In genomic region chr20:56032251-56032650, GRCh38 we compare ENCODE assay signal across 29 cellular contexts. TPM values are rescaled to one million over a fixed set of nuclear protein-coding genes. Genes with fewer than 3 reads are reported as not detected.
DNase-seq lines count a peak whose midpoint lies in the region; ATAC-seq and TF ChIP-seq lines count a peak whose summit lies in the region.
"Had no signal": no experiment of that assay in that cellular context is flagged by ENCODE, and none has a peak within 500 bp of the region (broad histone marks: within the 10 kb centered on the region; RNA-seq: fewer than 3 reads in every experiment).

No MANE protein-coding gene starts in this region.

- no peak overlapping the region for H2AFZ ChIP-seq in Karpas-422 (ENCODE audit: low read length)
- no peak overlapping the region for H2AFZ ChIP-seq in hepatocyte

- TF ChIP-seq CTCF in hepatocyte (IDR thresholded peaks at IDR 0.05; ENCODE audit: poor library complexity) = no peak

- H3K9me3 ChIP-seq in Karpas-422 (ENCODE audit: low read length) (peaks cover 39% of the 10 kb centered on the region), hepatocyte (ENCODE audit: low read depth) (peaks cover 3% of the 10 kb centered on the region)
- H3K9me3 ChIP-seq: thyroid gland had no signal

- H3K4me3 ChIP-seq in Karpas-422 (ENCODE audit: low read length) = no peak overlapping the region
- no peak overlapping the region for H3K4me3 ChIP-seq in hepatocyte
- H3K4me3 ChIP-seq: BLaER1 treated with 17β-estradiol and CSF1 and Interleukin-3, amounts not matched to agents 10 nM and 100 nM; heart right ventricle; thyroid gland had no signal

- no peak overlapping the region for H3K9ac ChIP-seq in Karpas-422 (ENCODE audit: low read length)
- H3K9ac ChIP-seq: BLaER1 treated with 17β-estradiol and CSF1 and Interleukin-3, amounts not matched to agents 10 nM and 100 nM had no signal

- H3K36me3 ChIP-seq in Karpas-422 (ENCODE audit: insufficient read depth, low read length) = no peaks in the 10 kb centered on the region
- H3K36me3 ChIP-seq in hepatocyte (replicated peaks; ENCODE audit: insufficient read depth, low read depth) = no peaks in the 10 kb centered on the region
- H3K36me3 ChIP-seq: BLaER1 treated with 17β-estradiol and CSF1 and Interleukin-3, amounts not matched to agents 10 nM and 100 nM; heart right ventricle; thyroid gland had no signal

- ATAC-seq in GM21526 (IDR thresholded peaks at IDR 0.05; ENCODE audit: low FRiP score, unreplicated experiment) = no peak
- ATAC-seq: activated naive CD4-positive, alpha-beta T cell treated with anti-CD3 and anti-CD28 coated beads, Interleukin-2, amount 50 U/mL, for 72 hours; esophagus mucosa; heart right ventricle; naive thymus-derived CD4-positive, alpha-beta T cell; sciatic nerve had no signal

- H4K20me1 ChIP-seq in Karpas-422 (ENCODE audit: insufficient read depth, low read depth, low read length) (no peaks in the 10 kb centered on the region), hepatocyte (ENCODE audit: insufficient read depth, poor library complexity, severe bottlenecking) (no peaks in the 10 kb centered on the region)
- H4K20me1 ChIP-seq: BLaER1 treated with 17β-estradiol and CSF1 and Interleukin-3, amounts not matched to agents 10 nM and 100 nM had no signal

- no peak overlapping the region for H3K4me2 ChIP-seq in Karpas-422 (ENCODE audit: low read depth, low read length, poor library complexity, severe bottlenecking)
- H3K4me2 ChIP-seq in hepatocyte = no peak overlapping the region
- H3K4me2 ChIP-seq: BLaER1 treated with 17β-estradiol and CSF1 and Interleukin-3, amounts not matched to agents 10 nM and 100 nM had no signal

- DNase-seq in ELR (ENCODE audit: low read depth) (peak; percentile 1), Karpas-422 (peak; percentile 42), astrocyte of the hippocampus (ENCODE audit: low read depth, low spot score) (peak; percentile 1), iris pigment epithelial cell (ENCODE audit: low read depth) (peak; percentile 6), NCI-H446 (lab: John Stamatoyannopoulos, UW) (no peak), hepatocyte (ENCODE audit: low spot score) (no peak)
- DNase-seq: activated CD4-positive, alpha-beta T cell treated with anti-CD3 and anti-CD28 coated beads for 48 hours; anterior cingulate cortex; DMS79 treated with DMSO at 0.1 percent for 48 hours; heart right ventricle; HFFc6; midbrain; naive thymus-derived CD4-positive, alpha-beta T cell; NCI-H1105 treated with DMSO at 0.1 percent for 48 hours; NCI-H2081; SIG-M5; stimulated activated CD4-positive, alpha-beta T cell treated with anti-CD3 and anti-CD28 coated beads, Interleukin-12 subunit alpha, Interleukin-12 subunit beta, amount 100 ng/mL, for 4 hours; stimulated activated CD4-positive, alpha-beta T cell treated with anti-CD3 and anti-CD28 coated beads, Interleukin-2, amount 100 ng/mL, for 48 hours; thyroid gland had no signal

- no peaks in the 10 kb centered on the region for H3K79me2 ChIP-seq in Karpas-422 (ENCODE audit: low read length)
- H3K79me2 ChIP-seq in hepatocyte = no peaks in the 10 kb centered on the region

- 32% methylated on average over 3 of the region's 3 CpGs for WGBS in hepatocyte (ENCODE audit: low lambda C conversion rate, missing lambda C conversion rate)

- H3K27ac ChIP-seq in Karpas-422 (ENCODE audit: low read length) (no peak overlapping the region), hepatocyte (no peak overlapping the region)
- H3K27ac ChIP-seq: BLaER1 treated with 17β-estradiol and CSF1 and Interleukin-3, amounts not matched to agents 10 nM and 100 nM; heart right ventricle; thyroid gland had no signal

- H3K27me3 ChIP-seq in Karpas-422 (ENCODE audit: low read length) = no peaks in the 10 kb centered on the region
- no peaks in the 10 kb centered on the region for H3K27me3 ChIP-seq in hepatocyte
- H3K27me3 ChIP-seq: BLaER1 treated with 17β-estradiol and CSF1 and Interleukin-3, amounts not matched to agents 10 nM and 100 nM; heart right ventricle; thyroid gland had no signal

- no peaks in the 10 kb centered on the region for H3K4me1 ChIP-seq in Karpas-422 (ENCODE audit: low read length)
- no peaks in the 10 kb centered on the region for H3K4me1 ChIP-seq in hepatocyte (ENCODE audit: insufficient read depth)
- H3K4me1 ChIP-seq: BLaER1 treated with 17β-estradiol and CSF1 and Interleukin-3, amounts not matched to agents 10 nM and 100 nM; heart right ventricle; thyroid gland had no signal

- H3K9me2 ChIP-seq in Karpas-422 (replicated peaks; ENCODE audit: insufficient read depth, low read length) (no peaks in the 10 kb centered on the region), hepatocyte (replicated peaks; ENCODE audit: insufficient read depth) (no peaks in the 10 kb centered on the region)

RNA-seq across cellular contexts. Expression of gene CBLN4, which starts 26.9 kb away (rescaled TPM):
- not detected in 2 replicates for total RNA-seq in Karpas-422 (2014; rRNA removed; shearing (Covaris generic); ENCODE audit: low replicate concordance)
- total RNA-seq in hepatocyte = 1.7 and 2.5 TPM in 2 replicates
- polyA plus RNA-seq in hepatocyte = 1.6 and 2.6 TPM in 2 replicates
- total RNA-seq: activated naive CD4-positive, alpha-beta T cell treated with anti-CD3 and anti-CD28 coated beads, Interleukin-2, amount 50 U/mL, for 72 hours; esophagus mucosa; heart right ventricle; HFFc6; kidney epithelial cell; lower leg skin; naive thymus-derived CD4-positive, alpha-beta T cell; progenitor cell of endocrine pancreas had no signal
- polyA plus RNA-seq: AG04450; heart right ventricle; IgD-negative memory B cell; naive thymus-derived CD4-positive, alpha-beta T cell had no signal

Comparison
In these comparisons a context has a peak if more than half of its experiments do, and no peak if none do; other contexts are left out.
1. DNase-seq: peak in ELR (single experiment), Karpas-422 (single experiment), astrocyte of the hippocampus (single experiment) and iris pigment epithelial cell (single experiment); none in NCI-H446 (0 of 2) and hepatocyte (single experiment).